Comparison of ENCODE assay signal across 8 cellular contexts in the genomic region with DNA sequence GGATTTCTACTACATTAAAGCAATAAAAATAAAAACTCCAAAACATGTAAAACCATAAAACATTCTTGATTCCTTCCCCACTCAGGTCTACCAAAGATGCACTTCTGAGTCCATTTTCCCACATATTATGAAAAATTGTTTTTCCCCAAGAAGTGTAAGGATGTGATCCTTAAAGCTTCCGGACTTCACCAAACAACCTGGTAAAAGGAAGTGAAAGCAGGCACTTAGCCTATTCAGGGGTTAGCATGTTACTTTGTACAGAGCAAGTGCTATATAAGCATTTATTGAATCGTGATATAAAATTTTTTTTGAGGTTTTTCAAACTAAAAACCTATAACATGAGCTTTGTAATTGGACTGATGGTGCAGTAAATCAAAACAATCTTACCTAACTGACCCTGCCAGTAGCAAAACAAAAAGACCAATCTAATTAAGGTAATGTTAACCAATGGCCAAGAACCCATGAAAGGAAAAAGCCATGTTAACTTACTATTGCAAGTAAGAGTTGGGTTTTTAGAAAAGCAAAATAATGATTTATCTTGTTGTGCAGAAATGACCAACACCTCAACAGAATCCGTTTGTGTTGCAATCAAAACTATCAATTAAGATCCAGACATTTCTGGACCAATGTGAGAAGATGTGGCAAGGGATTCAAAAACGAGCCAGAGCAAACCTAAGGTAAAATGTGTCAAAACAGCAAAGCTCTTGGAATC. TPM values are rescaled to one million over a fixed set of nuclear protein-coding genes. Genes with fewer than 3 reads are reported as not detected.
DNase-seq lines count a peak whose midpoint lies in the region; ATAC-seq, FAIRE-seq and TF ChIP-seq lines count a peak whose summit lies in the region.

No MANE protein-coding gene starts in this region.

- H3K36me3 ChIP-seq in BJ (ENCODE audit: control insufficient read depth, insufficient read depth, low read length), result no peaks in the 10 kb centered on the region
- H3K36me3 ChIP-seq in Karpas-422 (ENCODE audit: insufficient read depth, low read length), result peaks cover 13% of the 10 kb centered on the region; the same call in 1 of the 2 replicates
- peaks cover 0 to 8% (median 0%) of the 10 kb centered on the region in 3 experiments for H3K36me3 ChIP-seq in naive thymus-derived CD4-positive, alpha-beta T cell (ENCODE audit: control insufficient read depth in 2 of 3, insufficient read depth in 3 of 3, low read length in 3 of 3)

- no peaks in the 10 kb centered on the region for H3K36me3 Mint-ChIP-seq in chondrocyte (ENCODE audit: low read depth)
- peaks cover 0 to 14% (median 4%) of the 10 kb centered on the region in 5 donors for H3K36me3 Mint-ChIP-seq in naive thymus-derived CD4-positive, alpha-beta T cell

- H3K4me2 ChIP-seq in Karpas-422 (ENCODE audit: low read depth, low read length, poor library complexity, severe bottlenecking), result peak overlapping the region; percentile 83

- peaks cover 28% of the 10 kb centered on the region for H4K20me1 ChIP-seq in Karpas-422 (ENCODE audit: insufficient read depth, low read depth, low read length)

- no peaks in the 10 kb centered on the region for H3K27me3 Mint-ChIP-seq in chondrocyte (ENCODE audit: low read depth)
- no peaks in the 10 kb centered on the region for H3K27me3 Mint-ChIP-seq in naive thymus-derived CD4-positive, alpha-beta T cell

- H3K27me3 ChIP-seq in BJ (ENCODE audit: control insufficient read depth, insufficient read depth, low read length), result no peaks in the 10 kb centered on the region
- no peaks in the 10 kb centered on the region for H3K27me3 ChIP-seq in Karpas-422 (ENCODE audit: low read length)
- H3K27me3 ChIP-seq in naive thymus-derived CD4-positive, alpha-beta T cell (ENCODE audit: control insufficient read depth in 2 of 2, insufficient read depth in 2 of 2, low read length in 2 of 2), result no peaks in the 10 kb centered on the region

- CTCF ChIA-PET in BJ (lab: Yijun Ruan, JAX), result no interaction called here
- CTCF ChIA-PET in naive thymus-derived CD4-positive, alpha-beta T cell (lab: Charles Lee), result no interaction called here

- TF ChIP-seq POLR2A in GM12892 (IDR thresholded peaks at IDR 0.05; ENCODE audit: low read depth, low read length), result no peak

- TF ChIP-seq CTCF in BJ (IDR thresholded peaks at IDR 0.05; ENCODE audit: insufficient read depth, low read depth, low read length) (no peak), chondrocyte (IDR thresholded peaks at IDR 0.05) (no peak)

- H3K4me3 ChIP-seq in BJ (ENCODE audit: low read depth, low read length), result peak overlapping the region; percentile 96
- peak overlapping the region; percentile 72 for H3K4me3 ChIP-seq in Karpas-422 (ENCODE audit: low read length)
- peak overlapping the region; percentile 77 for H3K4me3 ChIP-seq in naive thymus-derived CD4-positive, alpha-beta T cell (ENCODE audit: low read length)

- intact Hi-C loops in naive thymus-derived CD4-positive, alpha-beta T cell (cut with micrococcal nuclease), result loop anchor here (5.0 to 10.0 kb wide), 5 partner anchors 107 to 1467 kb away; a partner anchor contains a TSS

- H3K9me3 Mint-ChIP-seq in chondrocyte (ENCODE audit: low read depth), result no peaks in the 10 kb centered on the region
- peaks cover 0 to 4% (median 0%) of the 10 kb centered on the region in 11 donors for H3K9me3 Mint-ChIP-seq in naive thymus-derived CD4-positive, alpha-beta T cell

- H3K9me2 ChIP-seq in Karpas-422 (replicated peaks; ENCODE audit: insufficient read depth, low read length), result no peaks in the 10 kb centered on the region

- peak overlapping the region; percentile 94 for H3K27ac Mint-ChIP-seq in chondrocyte (ENCODE audit: unreplicated experiment)
- peak overlapping the region; percentile 94 to 99 (median 98) for H3K27ac Mint-ChIP-seq in naive thymus-derived CD4-positive, alpha-beta T cell

- H3K4me1 ChIP-seq in Karpas-422 (ENCODE audit: low read length), result peaks cover 58% of the 10 kb centered on the region
- peaks cover 37 to 41% of the 10 kb centered on the region in 2 donors for H3K4me1 ChIP-seq in naive thymus-derived CD4-positive, alpha-beta T cell (ENCODE audit: control insufficient read depth in 2 of 2, insufficient read depth in 2 of 2, low read length in 2 of 2)

- DNase-seq in BJ (ENCODE audit: low read depth) (no peak), Karpas-422 (peak; percentile 83), chondrocyte (ENCODE audit: low spot score) (no peak), GM12892 (ENCODE audit: insufficient read length) (no peak), NCI-H2196 (lab: John Stamatoyannopoulos, UW; ENCODE audit: unreplicated experiment) (no peak), NCI-H1092 (lab: John Stamatoyannopoulos, UW) (no peak)
- no peak for DNase-seq in naive thymus-derived CD4-positive, alpha-beta T cell

- no peak for ATAC-seq in naive thymus-derived CD4-positive, alpha-beta T cell
- ATAC-seq in GM21526 (IDR thresholded peaks at IDR 0.05; ENCODE audit: low FRiP score, unreplicated experiment), result no peak

- H3K4me3 Mint-ChIP-seq in chondrocyte (ENCODE audit: unreplicated experiment), result peak overlapping the region; percentile 89
- peak overlapping the region; percentile 89 to 99 (median 97) for H3K4me3 Mint-ChIP-seq in naive thymus-derived CD4-positive, alpha-beta T cell

- H2AFZ ChIP-seq in Karpas-422 (ENCODE audit: low read length), result no peak overlapping the region

- no peak for FAIRE-seq in GM12892 (lab: Jason Lieb, UNC)

- POLR2A ChIA-PET in BJ (lab: Charles Lee), result no interaction called here
- POLR2A ChIA-PET in naive thymus-derived CD4-positive, alpha-beta T cell (lab: Charles Lee), result interaction anchor here (0.6 kb wide), 1 partner anchor 809 kb away, joined by 3 read pairs; a partner anchor contains a TSS

- H3K9me3 ChIP-seq in Karpas-422 (ENCODE audit: low read length), result no peaks in the 10 kb centered on the region
- H3K9me3 ChIP-seq in naive thymus-derived CD4-positive, alpha-beta T cell (ENCODE audit: control insufficient read depth in 2 of 3, low read length in 3 of 3), result no peaks in the 10 kb centered on the region

- peaks cover 76% of the 10 kb centered on the region for H3K79me2 ChIP-seq in Karpas-422 (ENCODE audit: low read length)

- H3K27ac ChIP-seq in Karpas-422 (ENCODE audit: low read length), result peak overlapping the region; percentile 84
- peak overlapping the region; percentile 96 for H3K27ac ChIP-seq in naive thymus-derived CD4-positive, alpha-beta T cell (ENCODE audit: low read depth, low read length)

- peak overlapping the region; percentile 80 for H3K9ac ChIP-seq in Karpas-422 (ENCODE audit: low read length)

- H3K4me1 Mint-ChIP-seq in chondrocyte (ENCODE audit: low read depth), result peaks cover 52% of the 10 kb centered on the region
- H3K4me1 Mint-ChIP-seq in naive thymus-derived CD4-positive, alpha-beta T cell, result peaks cover 41 to 83% (median 72%) of the 10 kb centered on the region in 7 donors

RNA-seq across cellular contexts. Expression of a gene that starts 1.8 kb away (rescaled TPM):
- 12.9 and 18.2 TPM in 2 replicates for polyA plus RNA-seq in BJ (2011; rRNA removed)
- 24.5 and 32.7 TPM in 2 replicates for polyA minus RNA-seq in BJ (2011; rRNA and poly(A)+ RNA removed)
- total RNA-seq in Karpas-422 (2014; rRNA removed; shearing (Covaris generic); ENCODE audit: low replicate concordance), result 56.2 and 60.2 TPM in 2 replicates
- 34.6 to 41.4 TPM (median 37.3 TPM) in 3 replicates for total RNA-seq in chondrocyte
- 10 to 100 TPM; 49.2 to 77.3 (median 71.1) TPM for total RNA-seq in naive thymus-derived CD4-positive, alpha-beta T cell
- 10 to 100 TPM; 11.0 to 25.9 TPM for polyA plus RNA-seq in naive thymus-derived CD4-positive, alpha-beta T cell
- polyA plus RNA-seq in GM12892 (2012; ENCODE audit: missing spikeins), result 23.5 TPM
